In the genomic region with DNA sequence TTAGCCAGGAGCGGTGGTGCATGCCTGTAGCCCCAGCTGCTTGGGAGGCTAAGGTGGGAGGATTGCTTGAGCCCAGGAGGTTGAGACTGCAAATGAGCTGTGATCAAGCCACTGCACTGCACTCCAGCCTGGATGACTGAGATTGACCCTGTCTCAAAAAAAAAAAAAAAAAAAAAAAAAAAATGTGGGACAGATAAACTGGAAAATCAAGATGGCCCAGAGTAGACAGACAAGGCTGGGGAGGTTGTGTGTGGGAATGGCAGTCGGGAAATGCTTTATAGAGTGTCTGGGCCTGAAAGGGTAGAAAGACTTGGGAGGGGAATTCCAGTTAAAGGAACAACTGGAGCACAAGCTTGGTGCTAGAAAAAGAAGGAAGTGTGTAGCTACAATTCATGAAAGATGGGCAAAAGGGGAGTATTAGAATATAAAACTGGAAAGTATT, we compare ENCODE assay signal across 1 cellular context.
TF ChIP-seq lines count a peak whose summit lies in the region.

No MANE protein-coding gene starts in this region.

TF ChIP-seq in IMR-90, 13 proteins besides CTCF, POLR2A, EP300 and RAD21 (continued from another document):
- TF ChIP-seq, protein P1, sequence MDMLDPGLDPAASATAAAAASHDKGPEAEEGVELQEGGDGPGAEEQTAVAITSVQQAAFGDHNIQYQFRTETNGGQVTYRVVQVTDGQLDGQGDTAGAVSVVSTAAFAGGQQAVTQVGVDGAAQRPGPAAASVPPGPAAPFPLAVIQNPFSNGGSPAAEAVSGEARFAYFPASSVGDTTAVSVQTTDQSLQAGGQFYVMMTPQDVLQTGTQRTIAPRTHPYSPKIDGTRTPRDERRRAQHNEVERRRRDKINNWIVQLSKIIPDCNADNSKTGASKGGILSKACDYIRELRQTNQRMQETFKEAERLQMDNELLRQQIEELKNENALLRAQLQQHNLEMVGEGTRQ (IDR thresholded peaks at IDR 0.05; ENCODE audit: low read depth, low read length), result no peak
- TF ChIP-seq, protein P2, sequence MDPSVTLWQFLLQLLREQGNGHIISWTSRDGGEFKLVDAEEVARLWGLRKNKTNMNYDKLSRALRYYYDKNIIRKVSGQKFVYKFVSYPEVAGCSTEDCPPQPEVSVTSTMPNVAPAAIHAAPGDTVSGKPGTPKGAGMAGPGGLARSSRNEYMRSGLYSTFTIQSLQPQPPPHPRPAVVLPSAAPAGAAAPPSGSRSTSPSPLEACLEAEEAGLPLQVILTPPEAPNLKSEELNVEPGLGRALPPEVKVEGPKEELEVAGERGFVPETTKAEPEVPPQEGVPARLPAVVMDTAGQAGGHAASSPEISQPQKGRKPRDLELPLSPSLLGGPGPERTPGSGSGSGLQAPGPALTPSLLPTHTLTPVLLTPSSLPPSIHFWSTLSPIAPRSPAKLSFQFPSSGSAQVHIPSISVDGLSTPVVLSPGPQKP (IDR thresholded peaks at IDR 0.05; ENCODE audit: borderline replicate concordance, low read depth, low read length), result no peak
- TF ChIP-seq CEBPB (IDR thresholded peaks at IDR 0.05; ENCODE audit: low read depth, low read length) (no peak), BHLHE40 (IDR thresholded peaks at IDR 0.05; ENCODE audit: low read depth, low read length) (no peak), MAZ (IDR thresholded peaks at IDR 0.05; ENCODE audit: borderline replicate concordance, low read depth, low read length) (no peak), RFX5 (IDR thresholded peaks at IDR 0.05; ENCODE audit: low read depth, low read length) (no peak), MXI1 (IDR thresholded peaks at IDR 0.05; ENCODE audit: borderline replicate concordance, low read depth, low read length) (no peak), FOS (IDR thresholded peaks at IDR 0.05; ENCODE audit: low read depth, low read length) (no peak)
